In the genomic region with DNA sequence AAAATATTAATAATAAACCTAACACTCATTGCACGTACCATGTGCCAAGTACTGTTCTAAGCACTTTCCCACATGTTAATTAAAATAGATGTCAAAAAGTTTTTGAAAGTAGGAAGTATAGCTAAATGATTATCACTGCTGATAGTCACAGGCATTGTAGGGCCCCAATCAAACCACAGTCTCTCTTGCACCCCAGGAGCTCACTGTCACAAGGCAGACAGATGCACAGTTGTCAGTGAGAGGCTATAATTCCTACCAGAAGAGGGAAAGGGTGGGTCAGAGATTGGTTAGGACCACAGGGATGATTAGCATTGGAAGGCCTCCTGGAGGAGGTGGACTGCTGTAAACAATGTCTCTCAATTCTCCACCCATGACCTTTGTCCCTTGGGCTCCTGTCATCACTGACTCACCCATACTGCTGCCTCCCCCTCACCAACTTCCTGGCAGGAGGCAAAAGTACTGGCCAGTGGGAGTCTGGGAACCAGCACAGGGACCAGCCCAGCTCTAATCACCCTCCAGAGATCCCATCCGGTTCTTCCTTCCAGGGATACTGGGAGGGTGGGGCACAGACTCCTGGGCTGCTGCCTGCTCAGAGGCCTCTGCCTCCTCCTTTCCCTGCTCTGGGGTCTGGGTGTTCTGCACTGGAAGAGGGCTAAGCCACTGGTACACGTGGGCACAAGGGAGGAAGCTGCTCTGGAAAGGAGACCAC, we compare ENCODE assay signal across 8 cellular contexts. TPM values are rescaled to one million over a fixed set of nuclear protein-coding genes. Genes with fewer than 3 reads are reported as not detected.
A peak's percentile ranks its signal among the peaks of the same experiment; 100 is the strongest.
DNase-seq lines count a peak whose midpoint lies in the region; ATAC-seq and TF ChIP-seq lines count a peak whose summit lies in the region.

No MANE protein-coding gene starts in this region.

- DNase-seq in CD4-positive, alpha-beta T cell, result no peak
- DNase-seq in WERI-Rb-1 (peak; percentile 62), fibroblast of pulmonary artery (ENCODE audit: low read depth) (peak; percentile 97), non-pigmented ciliary epithelial cell (ENCODE audit: low read depth) (peak; percentile 88), DMS79 treated with DMSO at 0.1 percent for 48 hours (lab: John Stamatoyannopoulos, UW) (no peak)

- peak overlapping the region; percentile 100 for H3K27ac ChIP-seq in CD4-positive, alpha-beta T cell (ENCODE audit: low read depth, low read length)
- H3K27ac ChIP-seq in WERI-Rb-1, result peak overlapping the region; percentile 85

- no peaks in the 10 kb centered on the region for H3K27me3 ChIP-seq in CD4-positive, alpha-beta T cell (ENCODE audit: control insufficient read depth, insufficient read depth, low read length)
- no peaks in the 10 kb centered on the region for H3K27me3 ChIP-seq in WERI-Rb-1 (ENCODE audit: insufficient read depth, low read depth, severe bottlenecking)

- CTCF ChIA-PET in CD4-positive, alpha-beta T cell (lab: Charles Lee), result interaction anchor here (0.8 to 10.0 kb wide), 8 partner anchors 19 to 273 kb away, joined by 3 to 241 read pairs (median 3); no protein-coding TSS in a partner anchor

- POLR2A ChIA-PET in CD4-positive, alpha-beta T cell (lab: Charles Lee), result interaction anchor here (0.8 to 4.7 kb wide), 26 partner anchors 10 to 241 kb away, joined by 3 to 81 read pairs (median 8); a partner anchor contains a TSS

- H3K4me1 Mint-ChIP-seq in CD4-positive, alpha-beta T cell (ENCODE audit: low read depth), result peaks cover 49% of the 10 kb centered on the region

- peak overlapping the region; percentile 98 for H3K4me3 Mint-ChIP-seq in CD4-positive, alpha-beta T cell

- H3K9me3 Mint-ChIP-seq in CD4-positive, alpha-beta T cell, result no peaks in the 10 kb centered on the region

- intact Hi-C loops in CD4-positive, alpha-beta T cell (cut with DNase I, micrococcal nuclease), result loop anchor here (5.0 to 10.0 kb wide), 4 partner anchors 253 to 400 kb away; a partner anchor contains a TSS

- H3K27me3 Mint-ChIP-seq in CD4-positive, alpha-beta T cell, result no peaks in the 10 kb centered on the region

- H3K9me3 ChIP-seq in CD4-positive, alpha-beta T cell (ENCODE audit: control insufficient read depth, low read length), result no peaks in the 10 kb centered on the region
- H3K9me3 ChIP-seq in WERI-Rb-1 (ENCODE audit: severe bottlenecking), result no peaks in the 10 kb centered on the region

- ATAC-seq in CD4-positive, alpha-beta T cell (ENCODE audit: poor library complexity), result no peak
- ATAC-seq in HG03378 (IDR thresholded peaks at IDR 0.05; ENCODE audit: unreplicated experiment) (peak; percentile 11), HG03442 (IDR thresholded peaks at IDR 0.05; ENCODE audit: unreplicated experiment) (no peak), GM18511 (IDR thresholded peaks at IDR 0.05; ENCODE audit: unreplicated experiment) (no peak)

- H3K36me3 ChIP-seq in WERI-Rb-1, result no peaks in the 10 kb centered on the region

- no peak for TF ChIP-seq CTCF in CD4-positive, alpha-beta T cell (IDR thresholded peaks at IDR 0.05)
- no peak for TF ChIP-seq CTCF in WERI-Rb-1 (IDR thresholded peaks at IDR 0.05; ENCODE audit: low read depth, low read length)
- peak; percentile 32 for TF ChIP-seq CTCF in fibroblast of pulmonary artery (IDR thresholded peaks at IDR 0.05; ENCODE audit: low read length, missing control alignments)

- peak overlapping the region; percentile 65 for H3K4me3 ChIP-seq in WERI-Rb-1 (ENCODE audit: low read depth, low read length)
- peak overlapping the region; percentile 82 for H3K4me3 ChIP-seq in fibroblast of pulmonary artery (replicated peaks; ENCODE audit: low read depth, low read length)

- peak overlapping the region; percentile 99 for H3K27ac Mint-ChIP-seq in CD4-positive, alpha-beta T cell

- peaks cover 14% of the 10 kb centered on the region for H3K36me3 Mint-ChIP-seq in CD4-positive, alpha-beta T cell (ENCODE audit: low read depth)

RNA-seq across cellular contexts. Expression of a gene that starts 1.1 kb away (rescaled TPM):
- 10 to 100 TPM; 31.7 to 39.5 TPM for total RNA-seq in CD4-positive, alpha-beta T cell

RNA-seq across cellular contexts. Expression of a gene that starts 18.9 kb away (rescaled TPM):
- 1 to 10 TPM; 6.0 to 6.9 TPM for total RNA-seq in CD4-positive, alpha-beta T cell

RNA-seq across cellular contexts. Expression of a gene that starts 37.3 kb away (rescaled TPM):
- 10 to 100 TPM; 19.3 to 20.3 TPM for total RNA-seq in CD4-positive, alpha-beta T cell

RNA-seq across cellular contexts. Expression of a gene that starts 47.2 kb away (rescaled TPM):
- total RNA-seq in CD4-positive, alpha-beta T cell, result 10 to 100 TPM; 42.0 to 45.5 TPM

RNA-seq across cellular contexts. Expression of a gene that starts 49.4 kb away (rescaled TPM):
- 100 to 1,000 TPM; 205 to 212 TPM for total RNA-seq in CD4-positive, alpha-beta T cell

Comparison
In these comparisons a context has a peak if more than half of its experiments do, and no peak if none do; other contexts are left out.
1. DNase-seq: peak in WERI-Rb-1 (single experiment), fibroblast of pulmonary artery (single experiment) and non-pigmented ciliary epithelial cell (single experiment); none in CD4-positive, alpha-beta T cell (0 of 10) and DMS79 treated with DMSO at 0.1 percent for 48 hours (single experiment).